9 cellular contexts compared by ENCODE assay signal in genomic region chr7:29336851-29337627, GRCh38.
A peak's percentile ranks its signal among the peaks of the same experiment; 100 is the strongest.
DNase-seq lines count a peak whose midpoint lies in the region; ATAC-seq lines count a peak whose summit lies in the region.
"Had no signal": no experiment of that assay in that cellular context is flagged by ENCODE, and none has a peak within 500 bp of the region (broad histone marks: within the 10 kb centered on the region; RNA-seq: fewer than 3 reads in every experiment).

No MANE protein-coding gene starts in this region.

- H3K4me1 Mint-ChIP-seq in activated T-helper 17 cell treated with anti-CD3 and anti-CD28 coated beads, Interleukin-2, amount 50 U/mL, for 72 hours, result peaks cover 5% of the 10 kb centered on the region

- H3K27ac ChIP-seq in layer of hippocampus (ENCODE audit: low read depth, low read length), result peak overlapping the region; percentile 70
- peak overlapping the region; percentile 92 for H3K27ac ChIP-seq in thymus (ENCODE audit: low read depth)

- H3K36me3 ChIP-seq in thymus (ENCODE audit: control insufficient read depth, insufficient read depth), result no peaks in the 10 kb centered on the region

- H3K36me3 Mint-ChIP-seq in activated T-helper 17 cell treated with anti-CD3 and anti-CD28 coated beads, Interleukin-2, amount 50 U/mL, for 72 hours (ENCODE audit: low read depth), result no peaks in the 10 kb centered on the region

- peak overlapping the region; percentile 43 for H3K4me3 ChIP-seq in thymus (ENCODE audit: low read length)

- H3K27ac Mint-ChIP-seq in activated T-helper 17 cell treated with anti-CD3 and anti-CD28 coated beads, Interleukin-2, amount 50 U/mL, for 72 hours, result no peak overlapping the region

- H3K27me3 Mint-ChIP-seq in activated T-helper 17 cell treated with anti-CD3 and anti-CD28 coated beads, Interleukin-2, amount 50 U/mL, for 72 hours, result no peaks in the 10 kb centered on the region

- no peak for ATAC-seq in activated T-helper 17 cell treated with anti-CD3 and anti-CD28 coated beads, Interleukin-2, amount 50 U/mL, for 72 hours (replicated peaks)

- DNase-seq in activated gamma-delta T cell treated with Interleukin-2 at 50 U/mL for 16 hours (peak; percentile 9), activated gamma-delta T cell (lab: John Stamatoyannopoulos, UW) (no peak), NCI-H774 (lab: John Stamatoyannopoulos, UW) (peak; percentile 89), NCI-H187 treated with DMSO at 0.1 percent for 48 hours (lab: John Stamatoyannopoulos, UW) (no peak), GM19240 (ENCODE audit: insufficient read length, low spot score) (no peak)
- DNase-seq: KG1 had no signal

- no peaks in the 10 kb centered on the region for H3K9me3 ChIP-seq in thymus (ENCODE audit: control insufficient read depth)

- peaks cover 38% of the 10 kb centered on the region for H3K4me1 ChIP-seq in thymus (ENCODE audit: control insufficient read depth, insufficient read depth, low read length)

- WGBS in thymus, result 33% methylated on average over 9 of the region's 9 CpGs

- no peak overlapping the region for H3K4me3 Mint-ChIP-seq in activated T-helper 17 cell treated with anti-CD3 and anti-CD28 coated beads, Interleukin-2, amount 50 U/mL, for 72 hours

- H3K9me3 Mint-ChIP-seq in activated T-helper 17 cell treated with anti-CD3 and anti-CD28 coated beads, Interleukin-2, amount 50 U/mL, for 72 hours, result no peaks in the 10 kb centered on the region

- H3K27me3 ChIP-seq in layer of hippocampus (ENCODE audit: control insufficient read depth, insufficient read depth, low read length) (no peaks in the 10 kb centered on the region), thymus (ENCODE audit: control insufficient read depth, insufficient read depth) (no peaks in the 10 kb centered on the region)

Comparison
In these comparisons a context has a peak if more than half of its experiments do, and no peak if none do; other contexts are left out.
1. DNase-seq: peak in activated gamma-delta T cell treated with Interleukin-2 at 50 U/mL for 16 hours (single experiment) and NCI-H774 (single experiment); none in activated gamma-delta T cell (single experiment), NCI-H187 treated with DMSO at 0.1 percent for 48 hours (single experiment) and GM19240 (single experiment).